In genomic region chr11:11105361-11105760, GRCh38 we compare ENCODE assay signal across 25 cellular contexts.
"Had no signal": no experiment of that assay in that cellular context is flagged by ENCODE, and none has a peak within 500 bp of the region (broad histone marks: within the 10 kb centered on the region; RNA-seq: fewer than 3 reads in every experiment).

No MANE protein-coding gene starts in this region.

- H3K36me3 ChIP-seq: esophagus muscularis mucosa, gastrocnemius medialis, heart right ventricle, pancreas, sigmoid colon, tibial nerve, upper lobe of right lung had no signal

- H3K36me3 Mint-ChIP-seq: natural killer cell; stimulated activated naive B cell treated with anti-CD40 and anti-IgM and Interleukin-4, amounts not matched to agents 10 μg/mL and 1 μg/mL and 100 μg/mL, for 72 hours had no signal

- H3K4me3 ChIP-seq: esophagus muscularis mucosa, gastrocnemius medialis, heart right ventricle, mucosa of descending colon, pancreas, psoas muscle, sigmoid colon, skin epidermis, testis, tibial nerve, upper lobe of right lung had no signal

- H3K27ac ChIP-seq: epithelial cell of prostate, esophagus muscularis mucosa, gastrocnemius medialis, heart right ventricle, pancreas, psoas muscle, sigmoid colon, skin epidermis, testis, tibial nerve, upper lobe of right lung had no signal

- H3K9me3 ChIP-seq: esophagus muscularis mucosa, gastrocnemius medialis, mucosa of descending colon, pancreas, sigmoid colon, testis, upper lobe of right lung had no signal

- H3K4me3 Mint-ChIP-seq: dendritic cell treated with granulocyte-macrophage colony-stimulating factor and Interleukin-4, amounts not matched to agents 40 ng/mL and 50 ng/mL, for 4 days; effector memory CD8-positive, alpha-beta T cell; natural killer cell; neural crest cell; stimulated activated naive B cell treated with anti-CD40 and anti-IgM and Interleukin-4, amounts not matched to agents 10 μg/mL and 1 μg/mL and 100 μg/mL, for 72 hours; stimulated activated naive CD8-positive, alpha-beta T cell treated with anti-CD3 and anti-CD28 coated beads, Interleukin-15, amount 100 ng/mL, for 72 hours had no signal

- H3K4me1 Mint-ChIP-seq: natural killer cell; neural crest cell; stimulated activated naive B cell treated with anti-CD40 and anti-IgM and Interleukin-4, amounts not matched to agents 10 μg/mL and 1 μg/mL and 100 μg/mL, for 72 hours; stimulated activated naive CD8-positive, alpha-beta T cell treated with anti-CD3 and anti-CD28 coated beads, Interleukin-15, amount 100 ng/mL, for 72 hours had no signal

- H3K4me1 ChIP-seq: esophagus muscularis mucosa, gastrocnemius medialis, heart right ventricle, pancreas, psoas muscle, sigmoid colon, testis, tibial nerve, upper lobe of right lung had no signal

- ATAC-seq: effector memory CD8-positive, alpha-beta T cell; gastrocnemius medialis; heart right ventricle; left lobe of liver; mucosa of descending colon; natural killer cell; pancreas; psoas muscle; stimulated activated naive B cell treated with anti-CD40 and anti-IgM and Interleukin-4, amounts not matched to agents 10 μg/mL and 1 μg/mL and 100 μg/mL, for 72 hours; stimulated activated naive CD8-positive, alpha-beta T cell treated with anti-CD3 and anti-CD28 coated beads, Interleukin-15, amount 100 ng/mL, for 72 hours; upper lobe of right lung had no signal

- H3K27me3 Mint-ChIP-seq: stimulated activated naive CD8-positive, alpha-beta T cell treated with anti-CD3 and anti-CD28 coated beads, Interleukin-15, amount 100 ng/mL, for 72 hours had no signal

- DNase-seq: effector memory CD8-positive, alpha-beta T cell; gastrocnemius medialis; heart right ventricle; hypothalamus; islet precursor cell; mammary epithelial cell; mucosa of descending colon; natural killer cell; occipital lobe; pancreas; psoas muscle; sigmoid colon; stimulated activated CD4-positive, alpha-beta T cell treated with anti-CD3 and anti-CD28 coated beads, Interleukin-2, amount 100 ng/mL, for 24 hours; stimulated activated CD4-positive, alpha-beta T cell treated with anti-CD3 and anti-CD28 coated beads, Interleukin-4, amount 100 ng/mL, for 4 hours; stimulated activated naive B cell treated with anti-CD40 and anti-IgM and Interleukin-4, amounts not matched to agents 10 μg/mL and 1 μg/mL and 100 μg/mL, for 72 hours; stimulated activated naive CD8-positive, alpha-beta T cell treated with anti-CD3 and anti-CD28 coated beads, Interleukin-15, amount 100 ng/mL, for 72 hours; testis; upper lobe of right lung had no signal

- H3K9me3 Mint-ChIP-seq: dendritic cell treated with granulocyte-macrophage colony-stimulating factor and Interleukin-4, amounts not matched to agents 40 ng/mL and 50 ng/mL, for 4 days; effector memory CD8-positive, alpha-beta T cell; natural killer cell; stimulated activated naive CD8-positive, alpha-beta T cell treated with anti-CD3 and anti-CD28 coated beads, Interleukin-15, amount 100 ng/mL, for 72 hours had no signal

- H3K27ac Mint-ChIP-seq: dendritic cell treated with granulocyte-macrophage colony-stimulating factor and Interleukin-4, amounts not matched to agents 40 ng/mL and 50 ng/mL, for 4 days; effector memory CD8-positive, alpha-beta T cell; natural killer cell; stimulated activated naive B cell treated with anti-CD40 and anti-IgM and Interleukin-4, amounts not matched to agents 10 μg/mL and 1 μg/mL and 100 μg/mL, for 72 hours; stimulated activated naive CD8-positive, alpha-beta T cell treated with anti-CD3 and anti-CD28 coated beads, Interleukin-15, amount 100 ng/mL, for 72 hours had no signal

- H3K27me3 ChIP-seq: esophagus muscularis mucosa, gastrocnemius medialis, heart right ventricle, pancreas, sigmoid colon, testis, tibial nerve, upper lobe of right lung had no signal
